9 cellular contexts compared by ENCODE assay signal in the genomic region with DNA sequence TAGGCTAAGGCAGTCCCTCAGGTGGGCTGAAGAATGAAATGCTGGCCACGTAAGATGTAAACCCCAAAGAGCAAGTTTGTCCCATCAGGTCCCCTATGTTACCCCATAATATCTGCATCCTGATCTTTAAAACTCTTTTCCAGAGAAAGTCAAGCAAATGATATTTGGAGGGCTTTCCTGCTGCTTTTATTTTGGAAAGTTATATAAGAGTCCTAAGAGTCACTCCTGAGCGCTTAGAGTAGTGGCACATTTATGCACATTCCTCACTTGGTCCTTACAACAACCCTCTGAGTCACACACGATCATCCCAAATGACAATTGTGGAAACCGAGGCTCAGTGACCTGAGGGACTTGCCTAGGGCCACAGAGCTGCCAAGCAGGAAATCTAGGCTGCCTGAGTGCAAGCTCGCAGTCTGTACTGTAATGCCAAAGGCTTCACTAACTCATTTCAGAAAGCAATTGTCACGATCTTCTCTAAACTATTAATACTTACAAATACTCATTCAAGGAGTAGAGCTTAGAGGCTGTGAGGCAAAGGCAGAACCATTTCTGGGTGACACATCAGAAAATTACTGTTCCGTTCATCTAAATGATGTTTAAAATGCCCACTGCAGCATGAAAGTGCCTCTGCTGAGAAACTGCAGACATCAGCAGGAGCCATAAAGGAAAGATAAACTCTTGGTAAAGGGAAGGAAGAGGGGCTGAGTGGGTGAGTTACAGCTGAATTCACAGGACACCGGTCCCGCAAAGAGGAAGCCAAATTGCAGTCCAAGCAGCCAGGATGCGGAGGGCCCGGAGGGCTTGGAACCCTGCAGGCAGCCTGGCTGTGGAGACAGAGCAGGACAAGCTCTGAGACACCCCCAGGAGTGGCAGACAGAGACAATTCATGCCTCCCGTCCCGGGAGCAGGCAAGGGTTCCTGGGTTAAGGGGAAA. TPM values are rescaled to one million over a fixed set of nuclear protein-coding genes. Genes with fewer than 3 reads are reported as not detected.
DNase-seq lines count a peak whose midpoint lies in the region; TF ChIP-seq lines count a peak whose summit lies in the region.
"Had no signal": no experiment of that assay in that cellular context is flagged by ENCODE, and none has a peak within 500 bp of the region (broad histone marks: within the 10 kb centered on the region; RNA-seq: fewer than 3 reads in every experiment).

No MANE protein-coding gene starts in this region.

- H2AFZ ChIP-seq in hepatocyte, result no peak overlapping the region
- H2AFZ ChIP-seq in OCI-LY7 (ENCODE audit: low read length), result no peak overlapping the region

- POLR2A ChIA-PET in activated CD4-positive, alpha-beta memory T cell treated with anti-CD3 and anti-CD28 coated beads, Interleukin-2, amount 10 ng/mL, durations not matched to agents 7 days and 5 days (lab: Charles Lee), result interaction anchor here (1.4 to 2.3 kb wide), 3 partner anchors 9 to 33 kb away, joined by 4 to 11 read pairs (median 6); a partner anchor contains a TSS
- POLR2A ChIA-PET in OCI-LY7 (lab: Charles Lee), result no interaction called here

- H3K79me2 ChIP-seq in hepatocyte (peaks cover 98% of the 10 kb centered on the region), OCI-LY7 (ENCODE audit: insufficient read depth, low read depth, low read length) (peaks cover 36% of the 10 kb centered on the region; the same call in 1 of the 2 replicates)

- peaks cover 66% of the 10 kb centered on the region for H3K4me1 Mint-ChIP-seq in activated CD4-positive, alpha-beta memory T cell treated with anti-CD3 and anti-CD28 coated beads, Interleukin-2, amount 10 ng/mL, durations not matched to agents 7 days and 5 days
- peaks cover 28% of the 10 kb centered on the region for H3K4me1 Mint-ChIP-seq in Calu3 (ENCODE audit: low read depth, unreplicated experiment)

- H3K4me2 ChIP-seq in hepatocyte, result peak overlapping the region; percentile 54
- H3K4me2 ChIP-seq in OCI-LY7 (ENCODE audit: low read length), result no peak overlapping the region

- H3K27me3 Mint-ChIP-seq in activated CD4-positive, alpha-beta memory T cell treated with anti-CD3 and anti-CD28 coated beads, Interleukin-2, amount 10 ng/mL, durations not matched to agents 7 days and 5 days, result no peaks in the 10 kb centered on the region
- no peaks in the 10 kb centered on the region for H3K27me3 Mint-ChIP-seq in Calu3 (ENCODE audit: unreplicated experiment)

- no peaks in the 10 kb centered on the region for H3K27me3 ChIP-seq in hepatocyte
- H3K27me3 ChIP-seq in skeletal muscle tissue (ENCODE audit: control insufficient read depth in 3 of 3, insufficient read depth in 3 of 3, low read length in 3 of 3), result no peaks in the 10 kb centered on the region

- no peaks in the 10 kb centered on the region for H3K9me2 ChIP-seq in hepatocyte (replicated peaks; ENCODE audit: insufficient read depth)
- H3K9me2 ChIP-seq in OCI-LY7 (ENCODE audit: insufficient read depth, low read length), result no peaks in the 10 kb centered on the region

- H3K9me3 ChIP-seq in hepatocyte (ENCODE audit: low read depth), result no peaks in the 10 kb centered on the region
- H3K9me3 ChIP-seq in skeletal muscle tissue (ENCODE audit: control insufficient read depth in 3 of 3, low read length in 3 of 3), result no peaks in the 10 kb centered on the region
- H3K9me3 ChIP-seq in OCI-LY7 (ENCODE audit: low read length), result no peaks in the 10 kb centered on the region

- H4K20me1 ChIP-seq in hepatocyte (ENCODE audit: insufficient read depth, poor library complexity, severe bottlenecking) (peaks cover 84% of the 10 kb centered on the region), OCI-LY7 (ENCODE audit: insufficient read depth, low read length) (peaks cover 33% of the 10 kb centered on the region)

- H3K36me3 ChIP-seq in hepatocyte (replicated peaks; ENCODE audit: insufficient read depth, low read depth) (no peaks in the 10 kb centered on the region), skeletal muscle tissue (ENCODE audit: control insufficient read depth in 3 of 3, insufficient read depth in 3 of 3, low read length in 3 of 3) (no peaks in the 10 kb centered on the region), OCI-LY7 (ENCODE audit: insufficient read depth, low read length) (no peaks in the 10 kb centered on the region)

- DNase-seq in GM12865 (ENCODE audit: low read depth), result peak; percentile 38
- DNase-seq in activated CD4-positive, alpha-beta memory T cell treated with anti-CD3 and anti-CD28 coated beads, Interleukin-2, amount 10 ng/mL, durations not matched to agents 7 days and 5 days, result no peak
- DNase-seq in hepatocyte (ENCODE audit: low spot score), result no peak
- DNase-seq in HuH-7 (ENCODE audit: low spot score), result no peak
- no peak for DNase-seq in OCI-LY7 (ENCODE audit: low spot score)
- DNase-seq in Calu3, result no peak
- DNase-seq in activated effector memory CD4-positive, alpha-beta T cell treated with Interleukin-2 at 50 U/mL for 16 hours, result no peak
- DNase-seq: NCI-H510A treated with DMSO at 0.1 percent for 48 hours had no signal

- peak overlapping the region in 2 of 3 donors; percentile 2 to 40 for H3K9ac ChIP-seq in skeletal muscle tissue (ENCODE audit: low read depth in 1 of 3, low read length in 3 of 3)

- WGBS in hepatocyte (ENCODE audit: low lambda C conversion rate, missing lambda C conversion rate), result 51% methylated on average over 13 of the region's 13 CpGs

- CTCF ChIA-PET in activated CD4-positive, alpha-beta memory T cell treated with anti-CD3 and anti-CD28 coated beads, Interleukin-2, amount 10 ng/mL, durations not matched to agents 7 days and 5 days (lab: Charles Lee), result no interaction called here
- CTCF ChIA-PET in OCI-LY7 (lab: Charles Lee; ENCODE audit: unreplicated experiment), result no interaction called here
- CTCF ChIA-PET in Calu3 (lab: Charles Lee), result no interaction called here

- H3K4me3 Mint-ChIP-seq in activated CD4-positive, alpha-beta memory T cell treated with anti-CD3 and anti-CD28 coated beads, Interleukin-2, amount 10 ng/mL, durations not matched to agents 7 days and 5 days, result no peak overlapping the region
- H3K4me3 Mint-ChIP-seq in Calu3 (ENCODE audit: low read depth, unreplicated experiment), result no peak overlapping the region

- no peaks in the 10 kb centered on the region for H3K9me3 Mint-ChIP-seq in activated CD4-positive, alpha-beta memory T cell treated with anti-CD3 and anti-CD28 coated beads, Interleukin-2, amount 10 ng/mL, durations not matched to agents 7 days and 5 days
- no peaks in the 10 kb centered on the region for H3K9me3 Mint-ChIP-seq in Calu3 (ENCODE audit: low read depth, unreplicated experiment)

- peak overlapping the region; percentile 7 for H3K27ac ChIP-seq in hepatocyte
- H3K27ac ChIP-seq in skeletal muscle tissue (ENCODE audit: low read depth, low read length), result peak overlapping the region; percentile 74
- no peak overlapping the region for H3K27ac ChIP-seq in OCI-LY7 (ENCODE audit: low read depth, low read length, poor library complexity, severe bottlenecking)

- H3K4me3 ChIP-seq in GM12865 (ENCODE audit: low read depth, low read length) (no peak overlapping the region), hepatocyte (no peak overlapping the region), skeletal muscle tissue (ENCODE audit: low read length in 3 of 3) (no peak overlapping the region), OCI-LY7 (ENCODE audit: low read depth, low read length, poor library complexity, severe bottlenecking) (no peak overlapping the region)

- H3K4me1 ChIP-seq in hepatocyte (ENCODE audit: insufficient read depth) (peaks cover 28% of the 10 kb centered on the region), skeletal muscle tissue (ENCODE audit: control insufficient read depth in 3 of 3, insufficient read depth in 3 of 3, low read length in 3 of 3) (peaks cover 74 to 82% (median 81%) of the 10 kb centered on the region in 3 donors), OCI-LY7 (ENCODE audit: insufficient read depth, low read length, poor library complexity, severe bottlenecking) (peaks cover 5% of the 10 kb centered on the region)

- peak overlapping the region; percentile 41 for H3K27ac Mint-ChIP-seq in activated CD4-positive, alpha-beta memory T cell treated with anti-CD3 and anti-CD28 coated beads, Interleukin-2, amount 10 ng/mL, durations not matched to agents 7 days and 5 days
- no peak overlapping the region for H3K27ac Mint-ChIP-seq in Calu3 (ENCODE audit: unreplicated experiment)

- intact Hi-C loops in OCI-LY7 (cut with micrococcal nuclease; ENCODE audit: unreplicated experiment), result no loop called here
- intact Hi-C loops in Calu3 (cut with micrococcal nuclease; ENCODE audit: unreplicated experiment), result no loop called here

- no peak for TF ChIP-seq CTCF in GM12865 (IDR thresholded peaks at IDR 0.05; ENCODE audit: insufficient read depth, low read depth, low read length, missing control alignments)
- no peak for TF ChIP-seq CTCF in hepatocyte (IDR thresholded peaks at IDR 0.05; ENCODE audit: poor library complexity)
- no peak for TF ChIP-seq CTCF in OCI-LY7 (conservative IDR thresholded peaks at IDR 0.05; ENCODE audit: low read length)
- no peak for TF ChIP-seq CTCF in Calu3 (IDR thresholded peaks at IDR 0.05; ENCODE audit: unreplicated experiment)

- BruUV-seq in OCI-LY7 (replicated peaks; lab: Mats Ljungman, UMichigan) (no TSS peak), Calu3 (replicated peaks; lab: Mats Ljungman, UMichigan) (no TSS peak)

- H3K36me3 Mint-ChIP-seq in activated CD4-positive, alpha-beta memory T cell treated with anti-CD3 and anti-CD28 coated beads, Interleukin-2, amount 10 ng/mL, durations not matched to agents 7 days and 5 days (ENCODE audit: low read depth), result peaks cover 33% of the 10 kb centered on the region
- H3K36me3 Mint-ChIP-seq in Calu3 (ENCODE audit: insufficient read depth, unreplicated experiment), result peaks cover 4% of the 10 kb centered on the region

RNA-seq across cellular contexts. Expression of a gene that starts 30.8 kb away (rescaled TPM):
- total RNA-seq in activated CD4-positive, alpha-beta memory T cell treated with anti-CD3 and anti-CD28 coated beads, Interleukin-2, amount 10 ng/mL, durations not matched to agents 7 days and 5 days, result 100 to 1,000 TPM; 537 to 565 TPM
- total RNA-seq in hepatocyte (139 and 165 TPM in 2 replicates), skeletal muscle tissue (67.3 TPM), OCI-LY7 (2022) (187 and 190 TPM in 2 replicates), Calu3 (2022) (198 and 207 TPM in 2 replicates)
- polyA plus RNA-seq in hepatocyte, result 260 and 261 TPM in 2 replicates
- 56.1 and 61.3 TPM in 2 replicates for total RNA-seq in OCI-LY7 (2014; rRNA removed; shearing (Covaris generic))
